Comparison of ENCODE assay signal across 8 cellular contexts in the genomic region with DNA sequence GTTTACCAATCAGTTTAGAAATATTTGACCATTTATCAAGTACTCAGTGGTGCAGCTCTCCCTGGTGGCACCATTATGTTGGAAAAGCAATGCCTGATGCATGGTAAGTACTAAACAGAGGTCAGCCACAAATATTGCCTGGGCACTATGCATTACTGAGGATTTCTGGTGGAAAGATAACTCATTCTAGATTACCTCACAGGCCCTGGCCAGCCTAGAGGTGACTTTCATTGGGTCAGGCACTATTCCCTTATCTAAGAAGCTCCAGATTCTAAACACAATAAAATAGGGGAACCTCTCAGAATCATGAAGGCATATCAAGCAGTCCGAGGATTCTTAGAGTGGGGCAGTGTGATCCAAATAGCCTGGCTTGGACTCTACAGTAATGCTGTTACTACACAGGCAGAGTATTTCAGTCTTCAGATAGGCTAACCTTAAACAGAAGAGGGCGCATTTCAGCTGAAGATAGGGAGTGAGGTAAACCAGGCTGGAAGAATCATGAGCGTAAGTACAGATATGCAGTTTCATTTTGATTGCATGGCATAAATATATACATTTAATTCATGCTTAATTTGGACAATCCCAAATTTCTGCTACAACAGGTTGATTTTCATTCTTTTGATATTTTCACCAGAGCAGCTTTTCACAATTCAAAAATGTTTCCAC. TPM values are rescaled to one million over a fixed set of nuclear protein-coding genes. Genes with fewer than 3 reads are reported as not detected.
DNase-seq lines count a peak whose midpoint lies in the region; ATAC-seq and TF ChIP-seq lines count a peak whose summit lies in the region.

No MANE protein-coding gene starts in this region.

- H2AFZ ChIP-seq in fibroblast of lung (ENCODE audit: low read length) (no peak overlapping the region), neuronal stem cell (ENCODE audit: low read length) (no peak overlapping the region)

- H2BK5ac ChIP-seq in neuronal stem cell (ENCODE audit: low read length) = no peak overlapping the region

- H3K27ac ChIP-seq in fibroblast of lung (ENCODE audit: insufficient read depth, low read length) (no peak overlapping the region), neuronal stem cell (replicated peaks; ENCODE audit: low read length) (no peak overlapping the region)

- no peaks in the 10 kb centered on the region for H3K4me1 Mint-ChIP-seq in stimulated activated naive B cell treated with anti-CD40 and anti-IgM and Interleukin-4, amounts not matched to agents 10 μg/mL and 1 μg/mL and 100 μg/mL, for 72 hours

- H3K4me3 Mint-ChIP-seq in stimulated activated naive B cell treated with anti-CD40 and anti-IgM and Interleukin-4, amounts not matched to agents 10 μg/mL and 1 μg/mL and 100 μg/mL, for 72 hours = no peak overlapping the region

- H3K79me1 ChIP-seq in neuronal stem cell (ENCODE audit: low read depth, low read length) = no peaks in the 10 kb centered on the region

- H4K91ac ChIP-seq in neuronal stem cell (ENCODE audit: low read depth, low read length, poor library complexity) = no peak overlapping the region

- H3K4me2 ChIP-seq in fibroblast of lung (ENCODE audit: extremely low read depth, insufficient read depth, low read length) = peak overlapping the region; percentile 70
- no peak overlapping the region for H3K4me2 ChIP-seq in neuronal stem cell (ENCODE audit: insufficient read depth, low read length, poor library complexity, severe bottlenecking)

- no peak overlapping the region for H2BK120ac ChIP-seq in neuronal stem cell (ENCODE audit: low read depth, low read length)

- peak; percentile 55 to 57 for TF ChIP-seq CTCF in fibroblast of lung (conservative IDR thresholded peaks at IDR 0.05 in 1 of 2, IDR thresholded peaks at IDR 0.05 in 1 of 2; ENCODE audit: low read depth in 1 of 2, low read length in 2 of 2)

- no peaks in the 10 kb centered on the region for H4K20me1 ChIP-seq in fibroblast of lung (ENCODE audit: control insufficient read depth, extremely low read depth, insufficient read depth, low read length)

- H3K14ac ChIP-seq in neuronal stem cell (ENCODE audit: low read length) = no peak overlapping the region

- H3K9ac ChIP-seq in fibroblast of lung (ENCODE audit: insufficient read depth, low read length) (no peak overlapping the region), neuronal stem cell (ENCODE audit: low read depth, low read length, poor library complexity) (no peak overlapping the region)

- DNase-seq in ELR (ENCODE audit: low read depth) = peak; percentile 65
- peak; percentile 90 for DNase-seq in OCI-M1 (lab: John Stamatoyannopoulos, UW)
- DNase-seq in fibroblast of lung (ENCODE audit: low read depth in 2 of 2) = peak; percentile 11 to 64
- DNase-seq in stimulated activated naive B cell treated with anti-CD40 and anti-IgM and Interleukin-4, amounts not matched to agents 10 μg/mL and 1 μg/mL and 100 μg/mL, for 72 hours = no peak
- no peak for DNase-seq in neuronal stem cell (ENCODE audit: low spot score)
- no peak for DNase-seq in effector CD8-positive, alpha-beta T cell (lab: John Stamatoyannopoulos, UW)

- H3K4me3 ChIP-seq in fibroblast of lung (replicated peaks in 1 of 4; ENCODE audit: control extremely low read depth in 1 of 4, insufficient read depth in 1 of 4, low read depth in 3 of 4, low read length in 4 of 4) = peak overlapping the region in 1 of 4 experiments; percentile 17
- H3K4me3 ChIP-seq in neuronal stem cell (ENCODE audit: low read length in 2 of 2) = no peak overlapping the region

- no CpG with 5 or more reads among the region's 3 CpGs for WGBS in neuronal stem cell (ENCODE audit: extremely low coverage in 2 of 2, insufficient read length in 2 of 2, insufficient replicate concordance in 1 of 2), 2 donors

- no peaks in the 10 kb centered on the region for H3K36me3 Mint-ChIP-seq in stimulated activated naive B cell treated with anti-CD40 and anti-IgM and Interleukin-4, amounts not matched to agents 10 μg/mL and 1 μg/mL and 100 μg/mL, for 72 hours

- H3K36me3 ChIP-seq in fibroblast of lung (ENCODE audit: control insufficient read depth, insufficient read depth, low read length) = no peaks in the 10 kb centered on the region
- no peaks in the 10 kb centered on the region for H3K36me3 ChIP-seq in neuronal stem cell (replicated peaks in 1 of 2; ENCODE audit: control insufficient read depth in 2 of 2, insufficient read depth in 2 of 2, low read length in 2 of 2)

- H3K27me3 Mint-ChIP-seq in stimulated activated naive B cell treated with anti-CD40 and anti-IgM and Interleukin-4, amounts not matched to agents 10 μg/mL and 1 μg/mL and 100 μg/mL, for 72 hours = peaks cover 0 to 2% of the 10 kb centered on the region in 2 donors

- no peak overlapping the region for H2BK12ac ChIP-seq in neuronal stem cell (ENCODE audit: low read length)

- H3K79me2 ChIP-seq in fibroblast of lung (ENCODE audit: control insufficient read depth, insufficient read depth, low read length) = no peaks in the 10 kb centered on the region

- no peak overlapping the region for H2BK15ac ChIP-seq in neuronal stem cell (ENCODE audit: low read length)

- H3K9me3 ChIP-seq in fibroblast of lung (ENCODE audit: control insufficient read depth, insufficient read depth, low read depth, low read length) = no peaks in the 10 kb centered on the region
- H3K9me3 ChIP-seq in neuronal stem cell (replicated peaks in 1 of 2; ENCODE audit: control insufficient read depth in 2 of 2, insufficient read depth in 1 of 2, low read depth in 1 of 2, low read length in 2 of 2) = no peaks in the 10 kb centered on the region

- no peak overlapping the region for H3K4ac ChIP-seq in neuronal stem cell (ENCODE audit: low read length)

- no peak overlapping the region for H3K23ac ChIP-seq in neuronal stem cell (ENCODE audit: low read depth, low read length, poor library complexity)

- ATAC-seq in GM19467 (IDR thresholded peaks at IDR 0.05; ENCODE audit: unreplicated experiment) (peak; percentile 76), HG03457 (IDR thresholded peaks at IDR 0.05; ENCODE audit: unreplicated experiment) (peak; percentile 57)
- ATAC-seq in stimulated activated naive B cell treated with anti-CD40 and anti-IgM and Interleukin-4, amounts not matched to agents 10 μg/mL and 1 μg/mL and 100 μg/mL, for 72 hours (replicated peaks) = peak; percentile 62 to 79

- no peaks in the 10 kb centered on the region for H3K27me3 ChIP-seq in fibroblast of lung (ENCODE audit: control insufficient read depth, insufficient read depth, low read length)
- no peaks in the 10 kb centered on the region for H3K27me3 ChIP-seq in neuronal stem cell (ENCODE audit: control insufficient read depth in 3 of 3, insufficient read depth in 3 of 3, low read depth in 1 of 3, low read length in 3 of 3)

- no peak overlapping the region for H4K8ac ChIP-seq in neuronal stem cell (ENCODE audit: low read depth, low read length)

- no peaks in the 10 kb centered on the region for H3K9me3 Mint-ChIP-seq in stimulated activated naive B cell treated with anti-CD40 and anti-IgM and Interleukin-4, amounts not matched to agents 10 μg/mL and 1 μg/mL and 100 μg/mL, for 72 hours

- H3K18ac ChIP-seq in neuronal stem cell (ENCODE audit: low read length) = no peak overlapping the region

- H3K27ac Mint-ChIP-seq in stimulated activated naive B cell treated with anti-CD40 and anti-IgM and Interleukin-4, amounts not matched to agents 10 μg/mL and 1 μg/mL and 100 μg/mL, for 72 hours = no peak overlapping the region

- H3K4me1 ChIP-seq in fibroblast of lung (ENCODE audit: control insufficient read depth, extremely low read depth, insufficient read depth, low read length) = no peaks in the 10 kb centered on the region
- no peaks in the 10 kb centered on the region for H3K4me1 ChIP-seq in neuronal stem cell (ENCODE audit: control insufficient read depth in 2 of 2, insufficient read depth in 1 of 2, low read depth in 1 of 2, low read length in 2 of 2)

- no peak overlapping the region for H2AK5ac ChIP-seq in neuronal stem cell (ENCODE audit: low read depth, low read length)

RNA-seq across cellular contexts. Expression of a gene that starts 12.1 kb away (rescaled TPM):
- under 0.01 TPM in 1 of 2 replicates, not detected in the other for total RNA-seq in fibroblast of lung
- not detected in 2 replicates for polyA plus RNA-seq in fibroblast of lung
- polyA plus RNA-seq in fibroblast of lung (2012) = not detected in 2 replicates
- polyA minus RNA-seq in fibroblast of lung (ENCODE audit: low replicate concordance) = not detected in 2 replicates
- polyA plus RNA-seq in neuronal stem cell (2013, experiment 1 of 2) = 1.2 TPM
- 1.1 TPM for polyA plus RNA-seq in neuronal stem cell (2013, experiment 2 of 2)

Comparison
In these comparisons a context has a peak if more than half of its experiments do, and no peak if none do; other contexts are left out.
1. DNase-seq: peak in ELR (single experiment), OCI-M1 (single experiment) and fibroblast of lung (2 of 2); none in stimulated activated naive B cell treated with anti-CD40 and anti-IgM and Interleukin-4, amounts not matched to agents 10 μg/mL and 1 μg/mL and 100 μg/mL, for 72 hours (single experiment), neuronal stem cell (single experiment) and effector CD8-positive, alpha-beta T cell (single experiment).
2. Peak in every context shown above with its lines, with median percentiles within 50 percentile points of each other: ATAC-seq.